ENCODE assay signal across 8 cellular contexts in the genomic region with DNA sequence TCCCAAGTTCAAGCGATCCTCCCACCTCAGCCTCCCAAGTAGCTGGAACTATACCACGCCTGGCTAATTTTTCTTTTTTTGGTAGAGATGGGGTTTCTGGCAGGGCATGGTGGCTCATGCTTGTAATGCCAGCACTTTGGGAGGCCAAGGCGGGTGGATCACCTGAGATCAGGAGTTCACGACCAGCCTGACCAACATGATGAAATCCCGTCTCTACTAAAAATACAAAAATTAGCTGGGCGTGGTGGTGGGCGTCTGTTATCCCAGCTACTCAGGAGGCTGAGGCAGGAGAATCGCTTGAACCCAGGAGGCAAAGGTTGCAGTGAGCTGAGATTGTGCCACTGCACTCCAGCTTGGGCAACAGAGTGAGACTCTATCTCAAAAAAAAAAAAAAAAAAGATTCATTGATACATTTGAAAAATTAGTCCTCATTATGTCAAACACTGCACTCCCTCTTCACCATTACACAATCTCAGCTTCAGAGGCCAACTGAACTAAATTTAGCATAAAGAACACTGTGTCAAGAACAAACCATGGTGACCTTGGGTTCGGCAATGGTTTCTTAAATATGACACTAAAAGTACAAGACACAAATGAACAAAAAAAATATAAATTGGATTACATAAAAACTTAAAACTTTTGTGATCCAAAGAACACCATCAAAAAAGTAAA. TPM values are rescaled to one million over a fixed set of nuclear protein-coding genes. Genes with fewer than 3 reads are reported as not detected.
DNase-seq lines count a peak whose midpoint lies in the region; ATAC-seq and TF ChIP-seq lines count a peak whose summit lies in the region.
"Not testable (repeated sequence)": the region's sequence is repeated elsewhere in the genome, so short reads cannot be mapped to it uniquely, and the experiment has no call there.

No MANE protein-coding gene starts in this region.

- not testable (repeated sequence) for ATAC-seq in CD4-positive, alpha-beta T cell (ENCODE audit: poor library complexity); activated T-helper 17 cell treated with anti-CD3 and anti-CD28 coated beads, Interleukin-2, amount 50 U/mL, for 72 hours (replicated peaks); central memory CD8-positive, alpha-beta T cell (replicated peaks; ENCODE audit: extremely low read depth, poor library complexity, severe bottlenecking)
- ATAC-seq in heart right ventricle (peak; percentile 49 to 81 (median 69)), lower lobe of right lung (peak in 1 of 2 donors; percentile 53), gastrocnemius medialis (peak; percentile 87 to 94)

- 73 to 85% methylated on average over 9 of the region's 9 CpGs for WGBS in heart right ventricle, 2 donors
- 85 to 88% methylated on average over 5 to 9 of the region's 9 CpGs for WGBS in transverse colon (ENCODE audit: low coverage in 1 of 2), 2 donors

- DNase-seq in CD4-positive, alpha-beta T cell; central memory CD8-positive, alpha-beta T cell (ENCODE audit: low spot score in 2 of 2); heart right ventricle; lower lobe of right lung; transverse colon: not testable (repeated sequence)
- DNase-seq in SIG-M5 treated with dmso at 0.1 percent for 504 hours (lab: John Stamatoyannopoulos, UW; ENCODE audit: unreplicated experiment) (peak; percentile 38), gastrocnemius medialis (peak in 1 of 2 donors; percentile 29)

- not testable (repeated sequence) for H3K9me3 Mint-ChIP-seq in CD4-positive, alpha-beta T cell; activated T-helper 17 cell treated with anti-CD3 and anti-CD28 coated beads, Interleukin-2, amount 50 U/mL, for 72 hours; central memory CD8-positive, alpha-beta T cell

- H3K27ac ChIP-seq in CD4-positive, alpha-beta T cell (ENCODE audit: low read depth, low read length), result peak overlapping the region; percentile 5
- H3K27ac ChIP-seq in heart right ventricle (peak overlapping the region in 9 of 10 donors; percentile 7 to 69 (median 37)), lower lobe of right lung (peak overlapping the region; percentile 37), gastrocnemius medialis (peak overlapping the region; percentile 66 to 77 (median 72)), transverse colon (peak overlapping the region; percentile 46 to 70 (median 66))

- peaks cover 87% of the 10 kb centered on the region for H3K36me3 Mint-ChIP-seq in CD4-positive, alpha-beta T cell (ENCODE audit: low read depth)
- peaks cover 97% of the 10 kb centered on the region for H3K36me3 Mint-ChIP-seq in activated T-helper 17 cell treated with anti-CD3 and anti-CD28 coated beads, Interleukin-2, amount 50 U/mL, for 72 hours (ENCODE audit: low read depth)
- H3K36me3 Mint-ChIP-seq in central memory CD8-positive, alpha-beta T cell (ENCODE audit: insufficient read depth), result peaks cover 74% of the 10 kb centered on the region

- not testable (repeated sequence) for TF ChIP-seq CTCF in CD4-positive, alpha-beta T cell (IDR thresholded peaks at IDR 0.05); heart right ventricle (IDR thresholded peaks at IDR 0.05); lower lobe of right lung (IDR thresholded peaks at IDR 0.05); gastrocnemius medialis (IDR thresholded peaks at IDR 0.05 in 4 of 5, conservative IDR thresholded peaks at IDR 0.05 in 1 of 5); transverse colon (IDR thresholded peaks at IDR 0.05)

- H3K4me1 ChIP-seq in heart right ventricle (peaks cover 0 to 78% (median 30%) of the 10 kb centered on the region in 9 donors), lower lobe of right lung (peaks cover 69% of the 10 kb centered on the region), gastrocnemius medialis (peaks cover 26 to 54% of the 10 kb centered on the region in 2 donors), transverse colon (peaks cover 6 to 48% (median 25%) of the 10 kb centered on the region in 4 donors)

- intact Hi-C loops in CD4-positive, alpha-beta T cell (cut with DNase I, micrococcal nuclease); heart right ventricle (cut with DNase I); lower lobe of right lung (cut with DNase I); gastrocnemius medialis (cut with DNase I; ENCODE audit: low total_unique reads); transverse colon (cut with DNase I; ENCODE audit: low total_unique reads): not testable (repeated sequence)

- H3K36me3 ChIP-seq in heart right ventricle (peaks cover 0 to 98% (median 0%) of the 10 kb centered on the region in 9 donors), lower lobe of right lung (peaks cover 76% of the 10 kb centered on the region)
- not testable (repeated sequence) for H3K36me3 ChIP-seq in gastrocnemius medialis, transverse colon

- not testable (repeated sequence) for H3K4me3 ChIP-seq in heart right ventricle, lower lobe of right lung, gastrocnemius medialis
- H3K4me3 ChIP-seq in transverse colon, result peak overlapping the region in 1 of 4 donors; percentile 4

- POLR2A ChIA-PET in CD4-positive, alpha-beta T cell (lab: Charles Lee), result interaction anchor here (1.0 kb wide), 2 partner anchors 18 to 79 kb away, joined by 3 to 4 read pairs; no protein-coding TSS in a partner anchor

- TF ChIP-seq POLR2A in gastrocnemius medialis (IDR thresholded peaks at IDR 0.05); transverse colon (IDR thresholded peaks at IDR 0.05): not testable (repeated sequence)

- H3K4me1 Mint-ChIP-seq in CD4-positive, alpha-beta T cell (ENCODE audit: low read depth), result peaks cover 64% of the 10 kb centered on the region
- H3K4me1 Mint-ChIP-seq in activated T-helper 17 cell treated with anti-CD3 and anti-CD28 coated beads, Interleukin-2, amount 50 U/mL, for 72 hours, result peaks cover 22% of the 10 kb centered on the region
- peaks cover 47% of the 10 kb centered on the region for H3K4me1 Mint-ChIP-seq in central memory CD8-positive, alpha-beta T cell

- not testable (repeated sequence) for TF ChIP-seq EP300 in transverse colon (IDR thresholded peaks at IDR 0.05; ENCODE audit: low read depth)

- H3K9me3 ChIP-seq in CD4-positive, alpha-beta T cell (ENCODE audit: control insufficient read depth, low read length); heart right ventricle; lower lobe of right lung; gastrocnemius medialis; transverse colon: not testable (repeated sequence)

- not testable (repeated sequence) for H3K27me3 ChIP-seq in CD4-positive, alpha-beta T cell (ENCODE audit: control insufficient read depth, insufficient read depth, low read length); heart right ventricle; lower lobe of right lung (ENCODE audit: low read depth); gastrocnemius medialis; transverse colon

- H3K27ac Mint-ChIP-seq in CD4-positive, alpha-beta T cell, result peak overlapping the region; percentile 86
- H3K27ac Mint-ChIP-seq in activated T-helper 17 cell treated with anti-CD3 and anti-CD28 coated beads, Interleukin-2, amount 50 U/mL, for 72 hours, result peak overlapping the region; percentile 79
- peak overlapping the region; percentile 80 for H3K27ac Mint-ChIP-seq in central memory CD8-positive, alpha-beta T cell (ENCODE audit: low read depth)

- peak overlapping the region; percentile 60 for H3K4me3 Mint-ChIP-seq in CD4-positive, alpha-beta T cell
- H3K4me3 Mint-ChIP-seq in activated T-helper 17 cell treated with anti-CD3 and anti-CD28 coated beads, Interleukin-2, amount 50 U/mL, for 72 hours, result not testable (repeated sequence)
- H3K4me3 Mint-ChIP-seq in central memory CD8-positive, alpha-beta T cell, result peak overlapping the region; percentile 31

- in situ Hi-C loops in gastrocnemius medialis (cut with MboI; ENCODE audit: low sequenced_read_pairs in 4 of 4); transverse colon (cut with MboI; ENCODE audit: low pct_ligation_motif_present in 1 of 4, low pct_unique_long_range_greater_than_20kb in 1 of 4, low sequenced_read_pairs in 3 of 4): not testable (repeated sequence)

- CTCF ChIA-PET in CD4-positive, alpha-beta T cell (lab: Charles Lee), result interaction anchor here (0.8 to 2.0 kb wide), 2 partner anchors 17 to 71 kb away, joined by 3 to 4 read pairs; no protein-coding TSS in a partner anchor

- not testable (repeated sequence) for H3K27me3 Mint-ChIP-seq in CD4-positive, alpha-beta T cell; activated T-helper 17 cell treated with anti-CD3 and anti-CD28 coated beads, Interleukin-2, amount 50 U/mL, for 72 hours; central memory CD8-positive, alpha-beta T cell

RNA-seq across cellular contexts. Expression of a gene that starts 14.6 kb away (rescaled TPM):
- 100 to 1,000 TPM; 232 to 239 TPM for total RNA-seq in CD4-positive, alpha-beta T cell
- 100 to 1,000 TPM in 1 of 2 donors, 10 to 100 TPM in 1; 64.6 to 140 TPM for total RNA-seq in activated T-helper 17 cell treated with anti-CD3 and anti-CD28 coated beads, Interleukin-2, amount 50 U/mL, for 72 hours
- 100 to 1,000 TPM in 1 of 10 donors, 10 to 100 TPM in 9; 14.0 to 105 (median 26.7) TPM for total RNA-seq in heart right ventricle
- 10 to 100 TPM; 34.6 to 46.8 TPM for polyA plus RNA-seq in heart right ventricle
- total RNA-seq in lower lobe of right lung, result 293 TPM
- total RNA-seq in gastrocnemius medialis, result 10 to 100 TPM; 37.5 to 84.1 (median 69.4) TPM
- 10 to 100 TPM; 40.6 to 96.9 (median 70.6) TPM for total RNA-seq in transverse colon

Comparison
In these comparisons a context has a peak if more than half of its experiments do, and no peak if none do; other contexts are left out.
1. H3K27ac ChIP-seq: peak in every context shown above with its lines; median percentile 72 in gastrocnemius medialis; 66 in transverse colon; 37 in heart right ventricle; 37 in lower lobe of right lung; 5 in CD4-positive, alpha-beta T cell.